Comparison of ENCODE assay signal across 8 cellular contexts in the genomic region with DNA sequence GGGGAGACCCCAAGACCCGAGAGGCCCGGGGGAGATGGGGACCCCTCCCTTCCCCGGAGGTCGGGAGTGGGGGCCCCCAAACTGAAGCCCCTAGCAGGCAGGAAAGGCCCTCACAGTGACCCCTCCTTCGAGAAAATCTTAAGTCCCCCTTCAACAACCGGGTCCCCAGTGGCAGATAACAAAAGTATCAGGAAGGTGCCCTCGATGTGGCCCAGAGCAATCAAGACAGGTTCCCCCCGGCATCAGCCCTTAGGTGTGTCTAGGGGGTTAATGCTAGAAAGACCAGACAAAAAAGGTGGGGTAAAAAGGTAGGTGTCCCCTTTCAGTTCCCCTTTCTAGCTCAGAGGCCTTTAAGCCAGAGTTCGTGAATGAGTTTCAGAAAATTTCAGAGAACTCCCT. TPM values are rescaled to one million over a fixed set of nuclear protein-coding genes. Genes with fewer than 3 reads are reported as not detected.
DNase-seq lines count a peak whose midpoint lies in the region; ATAC-seq and TF ChIP-seq lines count a peak whose summit lies in the region.

No MANE protein-coding gene starts in this region.

- peaks cover 30% of the 10 kb centered on the region for H3K4me1 ChIP-seq in SJSA1 (replicated peaks)
- H3K4me1 ChIP-seq in esophagus (ENCODE audit: control insufficient read depth in 2 of 2, insufficient read depth in 2 of 2, low read length in 1 of 2) = peaks cover 2 to 17% of the 10 kb centered on the region in 2 donors
- H3K4me1 ChIP-seq in sigmoid colon = peaks cover 0 to 61% (median 54%) of the 10 kb centered on the region in 4 donors

- no peak for TF ChIP-seq CTCF in sigmoid colon (IDR thresholded peaks at IDR 0.05)

- ATAC-seq in HG02571 (IDR thresholded peaks at IDR 0.05; ENCODE audit: unreplicated experiment) = no peak
- ATAC-seq in HG03460 (IDR thresholded peaks at IDR 0.05; ENCODE audit: unreplicated experiment) = no peak
- ATAC-seq in GM18909 (IDR thresholded peaks at IDR 0.05; ENCODE audit: poor library complexity, unreplicated experiment) = no peak

- no peaks in the 10 kb centered on the region for H3K9me3 ChIP-seq in SJSA1 (replicated peaks)
- H3K9me3 ChIP-seq in esophagus (ENCODE audit: control insufficient read depth in 2 of 2, insufficient read depth in 1 of 2, low read depth in 1 of 2, low read length in 1 of 2) = no peaks in the 10 kb centered on the region
- no peaks in the 10 kb centered on the region for H3K9me3 ChIP-seq in sigmoid colon

- peaks cover 8% of the 10 kb centered on the region; the same call in 1 of the 2 replicates for H3K36me3 ChIP-seq in SJSA1
- H3K36me3 ChIP-seq in esophagus (ENCODE audit: control insufficient read depth in 2 of 2, insufficient read depth in 2 of 2, low read length in 1 of 2) = no peaks in the 10 kb centered on the region
- H3K36me3 ChIP-seq in sigmoid colon = no peaks in the 10 kb centered on the region

- whole genome bisulfite sequencing in esophagus, 2 donors = 4% methylated on average over 9 of the region's 9 CpGs
- WGBS in sigmoid colon, 2 donors = 4 to 5% methylated on average over 9 of the region's 9 CpGs

- DNase-seq in DMS53 (lab: John Stamatoyannopoulos, UW) = peak; percentile 51
- DNase-seq in DMS53 treated with DMSO at 0.1 percent for 48 hours (lab: John Stamatoyannopoulos, UW; ENCODE audit: unreplicated experiment) = no peak
- peak in 1 of 2 experiments; percentile 31 for DNase-seq in SJSA1 (ENCODE audit: low read depth in 1 of 2, low spot score in 2 of 2)
- no peak for DNase-seq in sigmoid colon

- H3K27ac ChIP-seq in SJSA1 (no peak overlapping the region), esophagus (ENCODE audit: low read depth in 2 of 2, low read length in 1 of 2) (peak overlapping the region; percentile 45 to 78), sigmoid colon (peak overlapping the region; percentile 40 to 68 (median 60))

- peak overlapping the region; percentile 65 for H3K4me3 ChIP-seq in SJSA1
- peak overlapping the region; percentile 54 to 65 for H3K4me3 ChIP-seq in esophagus (ENCODE audit: low read depth in 1 of 2, low read length in 2 of 2)
- H3K4me3 ChIP-seq in sigmoid colon = peak overlapping the region; percentile 42 to 60 (median 52)

- TF ChIP-seq EP300 in sigmoid colon (IDR thresholded peaks at IDR 0.05) = no peak

- intact Hi-C loops in sigmoid colon (cut with DNase I) = no loop called here

- no peak for TF ChIP-seq POLR2A in sigmoid colon (IDR thresholded peaks at IDR 0.05)

- no peaks in the 10 kb centered on the region for H3K27me3 ChIP-seq in SJSA1 (replicated peaks)
- no peaks in the 10 kb centered on the region for H3K27me3 ChIP-seq in esophagus (ENCODE audit: control insufficient read depth in 1 of 2, insufficient read depth in 2 of 2, low read length in 2 of 2)
- no peaks in the 10 kb centered on the region for H3K27me3 ChIP-seq in sigmoid colon

RNA-seq across cellular contexts. Expression of a gene that starts 0.3 kb away (rescaled TPM):
- total RNA-seq in SJSA1 (2014; rRNA removed; shearing (Covaris generic)) = 67.2 and 82.6 TPM in 2 replicates
- 10 to 100 TPM; 12.4 to 14.2 TPM for polyA plus RNA-seq in esophagus
- 100 to 1,000 TPM in 1 of 4 donors, 10 to 100 TPM in 3; 62.9 to 112 (median 80.8) TPM for total RNA-seq in sigmoid colon
- 10 to 100 TPM; 10.2 to 73.8 (median 13.6) TPM for polyA plus RNA-seq in sigmoid colon
